ENCODE assay signal across 14 cellular contexts in the genomic region with DNA sequence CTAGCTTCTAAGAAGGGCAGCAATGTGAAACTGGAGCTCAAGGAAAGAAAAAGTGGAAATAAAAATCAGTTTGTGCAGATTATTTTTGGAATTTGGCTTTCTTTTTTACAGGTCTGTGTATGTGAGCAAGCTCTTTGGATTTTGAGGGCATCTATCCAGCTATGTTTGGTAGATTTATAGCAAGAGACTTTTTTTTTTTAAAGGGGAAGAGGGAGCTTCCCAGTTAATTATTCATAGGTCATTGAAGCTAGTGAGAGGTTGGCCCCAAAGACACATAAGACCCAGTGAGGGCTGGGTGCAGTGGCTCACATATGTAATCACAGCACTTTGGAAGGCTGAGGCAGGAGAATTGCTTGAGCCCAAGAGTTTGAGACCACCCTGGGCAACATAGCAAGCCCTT. TPM values are rescaled to one million over a fixed set of nuclear protein-coding genes. Genes with fewer than 3 reads are reported as not detected.
A peak's percentile ranks its signal among the peaks of the same experiment; 100 is the strongest.
DNase-seq lines count a peak whose midpoint lies in the region; ATAC-seq and TF ChIP-seq lines count a peak whose summit lies in the region.
"Had no signal": no experiment of that assay in that cellular context is flagged by ENCODE, and none has a peak within 500 bp of the region (broad histone marks: within the 10 kb centered on the region; RNA-seq: fewer than 3 reads in every experiment).

No MANE protein-coding gene starts in this region.

- DNase-seq in AG09309 (ENCODE audit: low read depth): peak; percentile 83
- peak; percentile 20 for DNase-seq in amniotic epithelial cell (ENCODE audit: low read depth)
- no peak for DNase-seq in lung (ENCODE audit: low spot score)
- DNase-seq in CD8-positive, alpha-beta T cell: no peak
- no peak for DNase-seq in NCI-H2081 treated with DMSO at 0.1 percent for 48 hours (lab: John Stamatoyannopoulos, UW)
- DNase-seq in activated naive CD4-positive, alpha-beta T cell treated with anti-CD3 and anti-CD28 coated beads, Interleukin-2, amount 50 U/mL, for 72 hours (ENCODE audit: low spot score in 2 of 2): no peak
- DNase-seq: activated CD4-positive, alpha-beta T cell treated with anti-CD3 and anti-CD28 coated beads for 48 hours; activated effector memory CD4-positive, alpha-beta T cell treated with anti-CD3 and anti-CD28 coated beads, Interleukin-2, amount 50 U/mL, for 16 hours; BE2C; colonic mucosa; glutamatergic neuron; right lobe of liver had no signal

- H3K9me3 ChIP-seq in lung (ENCODE audit: control insufficient read depth in 2 of 2, insufficient read depth in 1 of 2, low read length in 1 of 2): no peaks in the 10 kb centered on the region
- H3K9me3 ChIP-seq in CD8-positive, alpha-beta T cell (ENCODE audit: low read length): no peaks in the 10 kb centered on the region
- H3K9me3 ChIP-seq: BE2C, colonic mucosa, right lobe of liver had no signal

- no peak overlapping the region for H3K27ac ChIP-seq in lung (ENCODE audit: low read depth in 1 of 2, low read length in 1 of 2)
- H3K27ac ChIP-seq in CD8-positive, alpha-beta T cell (ENCODE audit: low read depth, low read length): no peak overlapping the region
- H3K27ac ChIP-seq: colonic mucosa, right lobe of liver had no signal

- H3K27ac Mint-ChIP-seq in CD8-positive, alpha-beta T cell: no peak overlapping the region
- H3K27ac Mint-ChIP-seq in activated naive CD4-positive, alpha-beta T cell treated with anti-CD3 and anti-CD28 coated beads, Interleukin-2, amount 50 U/mL, for 72 hours: no peak overlapping the region

- H3K4me3 Mint-ChIP-seq in CD8-positive, alpha-beta T cell: no peak overlapping the region

- TF ChIP-seq CTCF in AG09309 (IDR thresholded peaks at IDR 0.05; ENCODE audit: control insufficient read depth, insufficient read depth, low read depth, low read length, missing control alignments): no peak
- no peak for TF ChIP-seq CTCF in lung (IDR thresholded peaks at IDR 0.05; ENCODE audit: control extremely low read depth, extremely low read depth)
- no peak for TF ChIP-seq CTCF in CD8-positive, alpha-beta T cell (IDR thresholded peaks at IDR 0.05)

- peak; percentile 55 for ATAC-seq in HG02678 (IDR thresholded peaks at IDR 0.05; ENCODE audit: unreplicated experiment)
- peak; percentile 22 for ATAC-seq in lung (ENCODE audit: insufficient read depth, low FRiP score)
- ATAC-seq in GM21367 (IDR thresholded peaks at IDR 0.05; ENCODE audit: unreplicated experiment): no peak
- no peak for ATAC-seq in CD8-positive, alpha-beta T cell
- ATAC-seq in activated naive CD4-positive, alpha-beta T cell treated with anti-CD3 and anti-CD28 coated beads, Interleukin-2, amount 50 U/mL, for 72 hours: no peak

- H3K4me1 Mint-ChIP-seq in CD8-positive, alpha-beta T cell (ENCODE audit: low read depth): no peaks in the 10 kb centered on the region

- H3K4me3 ChIP-seq in AG09309 (ENCODE audit: control insufficient read depth, low read depth, low read length): no peak overlapping the region
- H3K4me3 ChIP-seq in lung: no peak overlapping the region
- no peak overlapping the region for H3K4me3 ChIP-seq in CD8-positive, alpha-beta T cell (ENCODE audit: low read depth, low read length)
- H3K4me3 ChIP-seq: colonic mucosa, right lobe of liver had no signal

- no peaks in the 10 kb centered on the region for H3K9me3 Mint-ChIP-seq in CD8-positive, alpha-beta T cell
- H3K9me3 Mint-ChIP-seq in activated naive CD4-positive, alpha-beta T cell treated with anti-CD3 and anti-CD28 coated beads, Interleukin-2, amount 50 U/mL, for 72 hours: no peaks in the 10 kb centered on the region

- no peaks in the 10 kb centered on the region for H3K36me3 Mint-ChIP-seq in CD8-positive, alpha-beta T cell
- no peaks in the 10 kb centered on the region for H3K36me3 Mint-ChIP-seq in activated naive CD4-positive, alpha-beta T cell treated with anti-CD3 and anti-CD28 coated beads, Interleukin-2, amount 50 U/mL, for 72 hours

- CTCF ChIA-PET in CD8-positive, alpha-beta T cell (lab: Charles Lee): no interaction called here

- H3K36me3 ChIP-seq in lung (ENCODE audit: control insufficient read depth in 2 of 2, insufficient read depth in 2 of 2, low read length in 2 of 2): no peaks in the 10 kb centered on the region
- no peaks in the 10 kb centered on the region for H3K36me3 ChIP-seq in CD8-positive, alpha-beta T cell (ENCODE audit: insufficient read depth, low read length)
- H3K36me3 ChIP-seq: BE2C, colonic mucosa, right lobe of liver had no signal

- POLR2A ChIA-PET in CD8-positive, alpha-beta T cell (lab: Charles Lee): no interaction called here

- H3K27me3 Mint-ChIP-seq in CD8-positive, alpha-beta T cell (ENCODE audit: low read depth): peaks cover 9% of the 10 kb centered on the region

- intact Hi-C loops in CD8-positive, alpha-beta T cell (cut with DNase I, micrococcal nuclease): no loop called here

- H3K27me3 ChIP-seq in lung (ENCODE audit: control insufficient read depth, insufficient read depth): no peaks in the 10 kb centered on the region
- H3K27me3 ChIP-seq in CD8-positive, alpha-beta T cell (ENCODE audit: insufficient read depth, low read length): no peaks in the 10 kb centered on the region
- H3K27me3 ChIP-seq: BE2C, colonic mucosa, right lobe of liver had no signal

- H3K4me1 ChIP-seq in lung (ENCODE audit: control insufficient read depth in 2 of 2, insufficient read depth in 2 of 2, low read length in 2 of 2): peaks cover 0 to 3% of the 10 kb centered on the region in 2 donors
- H3K4me1 ChIP-seq in CD8-positive, alpha-beta T cell (ENCODE audit: insufficient read depth, low read length): no peaks in the 10 kb centered on the region
- H3K4me1 ChIP-seq: BE2C, colonic mucosa, right lobe of liver had no signal

RNA-seq across cellular contexts. Expression of gene COLEC12, which starts 24.0 kb away (rescaled TPM):
- 100 to 1,000 TPM in 1 of 2 donors, 10 to 100 TPM in 1; 40.2 to 108 TPM for total RNA-seq in lung
- polyA plus RNA-seq in lung: 10 to 100 TPM; 10.3 to 16.0 TPM
- not detected for total RNA-seq in CD8-positive, alpha-beta T cell
- total RNA-seq in activated naive CD4-positive, alpha-beta T cell treated with anti-CD3 and anti-CD28 coated beads, Interleukin-2, amount 50 U/mL, for 72 hours: not detected

RNA-seq across cellular contexts. Expression of gene CETN1, which starts 55.7 kb away (rescaled TPM):
- not detected for total RNA-seq in lung
- polyA plus RNA-seq in lung: not detected
- total RNA-seq in CD8-positive, alpha-beta T cell: not detected
- not detected for total RNA-seq in activated naive CD4-positive, alpha-beta T cell treated with anti-CD3 and anti-CD28 coated beads, Interleukin-2, amount 50 U/mL, for 72 hours
- total RNA-seq: colonic mucosa, right lobe of liver had no signal

Comparison
In these comparisons a context has a peak if more than half of its experiments do, and no peak if none do; other contexts are left out.
1. DNase-seq: peak in AG09309 (single experiment) and amniotic epithelial cell (single experiment); none in lung (single experiment), CD8-positive, alpha-beta T cell (0 of 7), NCI-H2081 treated with DMSO at 0.1 percent for 48 hours (single experiment) and activated naive CD4-positive, alpha-beta T cell treated with anti-CD3 and anti-CD28 coated beads, Interleukin-2, amount 50 U/mL, for 72 hours (0 of 2).
2. ATAC-seq: peak in HG02678 (single experiment) and lung (single experiment); none in GM21367 (single experiment), CD8-positive, alpha-beta T cell (single experiment) and activated naive CD4-positive, alpha-beta T cell treated with anti-CD3 and anti-CD28 coated beads, Interleukin-2, amount 50 U/mL, for 72 hours (0 of 2).
3. RNA of gene COLEC12, which starts 24.0 kb away (total RNA-seq): 40.2 to 108 TPM in lung; not detected in CD8-positive, alpha-beta T cell and not detected in activated naive CD4-positive, alpha-beta T cell treated with anti-CD3 and anti-CD28 coated beads, Interleukin-2, amount 50 U/mL, for 72 hours; every median in the first group is over 10 times any median in the second.